ENCODE assay signal across 1 cellular context in genomic region chr15:94164202-94164807, GRCh38.
TF ChIP-seq lines count a peak whose summit lies in the region.

No MANE protein-coding gene starts in this region.

TF ChIP-seq in H1, 55 proteins besides CTCF, POLR2A, EP300 and RAD21 (continued from another document):
- TF ChIP-seq ATF2 (IDR thresholded peaks at IDR 0.05; ENCODE audit: low read length) (no peak), GABPA (IDR thresholded peaks at IDR 0.05; ENCODE audit: borderline replicate concordance, insufficient read depth, low read length) (no peak), CHD1 (IDR thresholded peaks at IDR 0.05; ENCODE audit: low read depth, low read length) (no peak), YY1 (IDR thresholded peaks at IDR 0.05; ENCODE audit: low read depth, low read length) (no peak), SP1 (IDR thresholded peaks at IDR 0.05; ENCODE audit: low read depth, low read length) (no peak), CREB1 (IDR thresholded peaks at IDR 0.05) (no peak), BRCA1 (IDR thresholded peaks at IDR 0.05; ENCODE audit: low read depth, low read length) (no peak), JUND (IDR thresholded peaks at IDR 0.05; ENCODE audit: low read length) (no peak), NANOG (IDR thresholded peaks at IDR 0.05; ENCODE audit: insufficient read depth, low read depth, low read length, poor library complexity, severe bottlenecking) (no peak)
